ENCODE assay signal across 9 cellular contexts in the genomic region with DNA sequence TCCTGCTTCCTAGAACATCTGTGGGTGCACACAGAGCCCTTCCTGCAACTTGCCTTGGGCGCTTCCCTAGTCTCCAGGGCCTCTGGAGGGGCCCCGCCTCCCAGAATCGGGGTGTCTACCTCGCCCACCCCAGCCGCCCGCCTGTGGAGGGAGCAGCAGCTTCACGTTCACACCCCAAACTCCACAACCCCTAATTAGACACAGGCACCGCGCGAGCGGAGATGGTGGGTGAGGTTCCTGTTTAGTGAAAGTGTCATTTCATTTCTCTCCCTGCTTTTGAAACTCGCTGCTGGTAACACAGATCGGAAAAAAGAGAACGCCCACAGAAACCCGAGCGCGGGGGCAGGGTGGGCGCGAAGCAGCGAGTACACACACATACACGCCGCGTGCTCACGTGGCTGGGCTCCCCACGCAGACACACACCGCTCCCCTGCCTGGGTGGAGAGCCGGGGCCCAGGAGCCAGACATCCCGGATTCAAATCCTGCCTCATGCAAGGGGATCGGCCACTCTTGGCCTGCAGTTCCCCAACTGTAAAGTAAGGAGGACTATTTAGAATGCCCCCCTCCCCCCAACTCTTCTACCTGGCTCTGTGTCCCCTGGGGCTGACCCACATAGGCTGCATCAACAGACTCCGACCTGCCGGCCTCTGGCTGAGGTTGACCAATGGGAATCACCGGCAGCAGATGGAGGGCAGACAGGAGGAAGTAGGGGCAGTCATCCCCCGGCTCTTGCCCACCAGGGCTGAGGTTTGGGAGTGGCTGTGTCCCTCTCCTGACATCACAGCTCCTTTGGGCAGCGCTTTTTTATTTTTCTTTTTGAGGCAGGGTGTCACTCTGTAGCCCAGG.
DNase-seq lines count a peak whose midpoint lies in the region; TF ChIP-seq lines count a peak whose summit lies in the region.
"Had no signal": no experiment of that assay in that cellular context is flagged by ENCODE, and none has a peak within 500 bp of the region (broad histone marks: within the 10 kb centered on the region; RNA-seq: fewer than 3 reads in every experiment).

No MANE protein-coding gene starts in this region.

- peak overlapping the region; percentile 43 for H3K9ac ChIP-seq in Karpas-422 (ENCODE audit: low read length)

- peaks cover 6 to 15% (median 9%) of the 10 kb centered on the region in 3 donors for H3K27me3 Mint-ChIP-seq in immature natural killer cell (ENCODE audit: low read depth in 3 of 3)

- no peaks in the 10 kb centered on the region for H3K36me3 Mint-ChIP-seq in immature natural killer cell

- TF ChIP-seq CTCF in foreskin fibroblast (IDR thresholded peaks at IDR 0.05; ENCODE audit: low read depth, low read length) (no peak), testis (IDR thresholded peaks at IDR 0.05) (no peak)

- peak overlapping the region; percentile 32; the same call in 1 of the 2 replicates for H3K4me3 ChIP-seq in Karpas-422 (ENCODE audit: low read length)
- H3K4me3 ChIP-seq in foreskin fibroblast (ENCODE audit: low read depth in 1 of 2, low read length in 2 of 2): no peak overlapping the region
- no peak overlapping the region for H3K4me3 ChIP-seq in testis

- peak overlapping the region; percentile 49 for H3K4me2 ChIP-seq in Karpas-422 (ENCODE audit: low read depth, low read length, poor library complexity, severe bottlenecking)

- no peaks in the 10 kb centered on the region for H4K20me1 ChIP-seq in Karpas-422 (ENCODE audit: insufficient read depth, low read depth, low read length)

- peak; percentile 68 for DNase-seq in Karpas-422
- peak; percentile 26 for DNase-seq in activated CD8-positive, alpha-beta memory T cell treated with anti-CD3 and anti-CD28 coated beads, Interleukin-2, amount 50 U/mL, for 24 hours (ENCODE audit: extremely low read depth)
- DNase-seq in immature natural killer cell: peak; percentile 28 to 29 (median 28)
- peak; percentile 57 for DNase-seq in stimulated activated CD8-positive, alpha-beta memory T cell treated with anti-CD3 and anti-CD28 coated beads, Interleukin-4, amount 100 ng/mL, for 24 hours (ENCODE audit: low read depth)
- DNase-seq in foreskin fibroblast: no peak
- no peak for DNase-seq in COLO829 (ENCODE audit: low spot score)
- no peak for DNase-seq in LoVo (ENCODE audit: low spot score)
- no peak for DNase-seq in testis
- DNase-seq: NCI-H1105 had no signal

- peak overlapping the region; percentile 47; the same call in 1 of the 2 replicates for H2AFZ ChIP-seq in Karpas-422 (ENCODE audit: low read length)

- H3K9me2 ChIP-seq in Karpas-422 (replicated peaks; ENCODE audit: insufficient read depth, low read length): no peaks in the 10 kb centered on the region

- H3K27me3 ChIP-seq in Karpas-422 (ENCODE audit: low read length) (no peaks in the 10 kb centered on the region; the same call in 1 of the 2 replicates), testis (no peaks in the 10 kb centered on the region)

- H3K4me1 ChIP-seq in Karpas-422 (ENCODE audit: low read length) (peaks cover 12% of the 10 kb centered on the region), testis (no peaks in the 10 kb centered on the region)

- H3K27ac ChIP-seq in Karpas-422 (ENCODE audit: low read length) (no peak overlapping the region), testis (no peak overlapping the region)

- 53 to 54% methylated on average over 30 to 34 of the region's 34 CpGs for WGBS in testis, 2 donors

- peaks cover 4 to 6% (median 5%) of the 10 kb centered on the region in 6 donors for H3K9me3 Mint-ChIP-seq in immature natural killer cell

- no peak overlapping the region for H3K27ac Mint-ChIP-seq in immature natural killer cell

- H3K4me3 Mint-ChIP-seq in immature natural killer cell: peak overlapping the region; percentile 21 to 69 (median 55)

- peaks cover 20% of the 10 kb centered on the region in 2 donors for H3K4me1 Mint-ChIP-seq in immature natural killer cell

- H3K9me3 ChIP-seq in Karpas-422 (ENCODE audit: low read length) (no peaks in the 10 kb centered on the region; the same call in 1 of the 2 replicates), testis (no peaks in the 10 kb centered on the region)

- H3K36me3 ChIP-seq in Karpas-422 (ENCODE audit: insufficient read depth, low read length) (peaks cover 4% of the 10 kb centered on the region; the same call in 1 of the 2 replicates), testis (ENCODE audit: low read depth, missing control alignments) (no peaks in the 10 kb centered on the region)

- no peaks in the 10 kb centered on the region for H3K79me2 ChIP-seq in Karpas-422 (ENCODE audit: low read length)

- intact Hi-C loops in testis (cut with DNase I; ENCODE audit: low total_unique reads): no loop called here

- TF ChIP-seq POLR2A in testis (IDR thresholded peaks at IDR 0.05): no peak

Comparison
In these comparisons a context has a peak if more than half of its experiments do, and no peak if none do; other contexts are left out.
1. DNase-seq: peak in Karpas-422 (single experiment), activated CD8-positive, alpha-beta memory T cell treated with anti-CD3 and anti-CD28 coated beads, Interleukin-2, amount 50 U/mL, for 24 hours (single experiment), immature natural killer cell (3 of 3) and stimulated activated CD8-positive, alpha-beta memory T cell treated with anti-CD3 and anti-CD28 coated beads, Interleukin-4, amount 100 ng/mL, for 24 hours (single experiment); none in foreskin fibroblast (0 of 2), COLO829 (single experiment), LoVo (single experiment) and testis (single experiment).